12 cellular contexts compared by ENCODE assay signal in the genomic region with DNA sequence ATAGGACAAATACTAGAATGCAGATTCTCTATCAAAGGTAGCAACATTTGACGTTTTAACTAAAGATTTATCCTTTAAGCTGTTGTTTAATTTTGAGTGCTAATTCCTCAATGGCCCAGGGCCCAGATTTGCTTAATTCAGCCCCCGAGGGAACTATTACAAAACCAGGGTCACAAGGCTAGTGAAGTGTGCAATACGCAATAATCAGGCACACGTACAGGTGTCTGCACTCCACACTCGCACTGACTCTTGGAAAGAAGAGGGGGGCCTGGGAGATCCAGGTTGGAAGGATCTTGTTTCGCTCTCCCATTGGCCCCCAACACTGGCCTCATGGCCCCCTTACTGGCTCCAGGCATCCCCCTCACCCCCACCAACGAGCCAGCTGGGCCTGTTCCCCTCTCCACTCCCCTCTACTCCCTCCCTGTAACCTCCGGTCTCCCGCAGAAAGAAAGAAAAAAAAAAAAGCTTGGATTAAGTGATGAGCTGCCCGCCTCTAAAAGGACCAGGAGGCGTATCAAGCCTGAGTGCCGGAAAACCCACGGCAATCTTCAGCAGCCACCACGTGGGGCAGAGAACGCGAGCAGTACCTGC. TPM values are rescaled to one million over a fixed set of nuclear protein-coding genes. Genes with fewer than 3 reads are reported as not detected.
A peak's percentile ranks its signal among the peaks of the same experiment; 100 is the strongest.
DNase-seq lines count a peak whose midpoint lies in the region; ATAC-seq and TF ChIP-seq lines count a peak whose summit lies in the region.
"Had no signal": no experiment of that assay in that cellular context is flagged by ENCODE, and none has a peak within 500 bp of the region (broad histone marks: within the 10 kb centered on the region; RNA-seq: fewer than 3 reads in every experiment).

No MANE protein-coding gene starts in this region.

- no peak for TF ChIP-seq POLR2A in esophagus muscularis mucosa (IDR thresholded peaks at IDR 0.05; ENCODE audit: low read depth)

- peak overlapping the region; percentile 61 for H3K4me3 Mint-ChIP-seq in neural crest cell
- H3K4me3 Mint-ChIP-seq in activated naive CD8-positive, alpha-beta T cell treated with anti-CD3 and anti-CD28 coated beads, Interleukin-2, amount 50 U/mL, for 24 hours, result no peak overlapping the region
- H3K4me3 Mint-ChIP-seq: activated naive CD4-positive, alpha-beta T cell treated with anti-CD3 and anti-CD28 coated beads for 36 hours had no signal

- no peaks in the 10 kb centered on the region for H3K36me3 ChIP-seq in esophagus muscularis mucosa
- H3K36me3 ChIP-seq: tibial artery had no signal

- no peaks in the 10 kb centered on the region for H3K9me3 Mint-ChIP-seq in neural crest cell
- no peaks in the 10 kb centered on the region for H3K9me3 Mint-ChIP-seq in activated naive CD8-positive, alpha-beta T cell treated with anti-CD3 and anti-CD28 coated beads, Interleukin-2, amount 50 U/mL, for 24 hours
- H3K9me3 Mint-ChIP-seq: activated naive CD4-positive, alpha-beta T cell treated with anti-CD3 and anti-CD28 coated beads for 36 hours had no signal

- H3K9me3 ChIP-seq in esophagus muscularis mucosa, result no peaks in the 10 kb centered on the region
- H3K9me3 ChIP-seq: tibial artery had no signal

- peaks cover 11 to 28% (median 21%) of the 10 kb centered on the region in 4 donors for H3K4me1 ChIP-seq in esophagus muscularis mucosa

- TF ChIP-seq CTCF in esophagus muscularis mucosa (IDR thresholded peaks at IDR 0.05) (no peak), neural crest cell (conservative IDR thresholded peaks at IDR 0.05) (no peak)

- H3K27me3 ChIP-seq in esophagus muscularis mucosa, result peaks cover 0 to 88% (median 37%) of the 10 kb centered on the region in 4 donors

- peak overlapping the region; percentile 33 to 49 (median 39) for H3K4me3 ChIP-seq in esophagus muscularis mucosa
- H3K4me3 ChIP-seq: tibial artery had no signal

- DNase-seq in GM03348 (ENCODE audit: low spot score) (peak; percentile 10), NCI-H524 (lab: John Stamatoyannopoulos, UW) (peak; percentile 53 to 76), esophagus muscularis mucosa (ENCODE audit: extremely low spot score) (no peak), neural crest cell (ENCODE audit: low read depth, low spot score) (no peak), NAMALWA (ENCODE audit: low spot score) (no peak), SIG-M5 treated with dmso at 0.1 percent for 504 hours (lab: John Stamatoyannopoulos, UW; ENCODE audit: unreplicated experiment) (no peak)
- DNase-seq in activated naive CD8-positive, alpha-beta T cell treated with anti-CD3 and anti-CD28 coated beads, Interleukin-2, amount 50 U/mL, for 24 hours, result no peak
- DNase-seq: activated CD4-positive, alpha-beta T cell treated with anti-CD3 and anti-CD28 coated beads, Interleukin-2, amount 50 U/mL, for 1 hour; activated naive CD4-positive, alpha-beta T cell treated with anti-CD3 and anti-CD28 coated beads for 36 hours; effector CD4-positive, alpha-beta T cell; tibial artery had no signal

- 25% methylated on average over 13 of the region's 16 CpGs for WGBS in esophagus muscularis mucosa

- no peak overlapping the region for H3K27ac Mint-ChIP-seq in neural crest cell (ENCODE audit: unreplicated experiment)
- no peak overlapping the region for H3K27ac Mint-ChIP-seq in activated naive CD8-positive, alpha-beta T cell treated with anti-CD3 and anti-CD28 coated beads, Interleukin-2, amount 50 U/mL, for 24 hours
- H3K27ac Mint-ChIP-seq: activated naive CD4-positive, alpha-beta T cell treated with anti-CD3 and anti-CD28 coated beads for 36 hours had no signal

- H3K4me1 Mint-ChIP-seq in neural crest cell, result peaks cover 14% of the 10 kb centered on the region
- H3K4me1 Mint-ChIP-seq in activated naive CD8-positive, alpha-beta T cell treated with anti-CD3 and anti-CD28 coated beads, Interleukin-2, amount 50 U/mL, for 24 hours, result no peaks in the 10 kb centered on the region

- no peaks in the 10 kb centered on the region for H3K36me3 Mint-ChIP-seq in neural crest cell (ENCODE audit: low read depth)
- no peaks in the 10 kb centered on the region for H3K36me3 Mint-ChIP-seq in activated naive CD8-positive, alpha-beta T cell treated with anti-CD3 and anti-CD28 coated beads, Interleukin-2, amount 50 U/mL, for 24 hours (ENCODE audit: low read depth)

- intact Hi-C loops in esophagus muscularis mucosa (cut with DNase I), result no loop called here

- TF ChIP-seq EP300 in esophagus muscularis mucosa (IDR thresholded peaks at IDR 0.05), result no peak

- H3K27ac ChIP-seq in esophagus muscularis mucosa (replicated peaks in 1 of 4), result no peak overlapping the region
- H3K27ac ChIP-seq: tibial artery had no signal

- no peak for ATAC-seq in activated naive CD8-positive, alpha-beta T cell treated with anti-CD3 and anti-CD28 coated beads, Interleukin-2, amount 50 U/mL, for 24 hours
- no peak for ATAC-seq in GM19455 (IDR thresholded peaks at IDR 0.05; ENCODE audit: unreplicated experiment)

- H3K27me3 Mint-ChIP-seq in neural crest cell (ENCODE audit: low read depth), result peaks cover 39% of the 10 kb centered on the region
- peaks cover 42% of the 10 kb centered on the region for H3K27me3 Mint-ChIP-seq in activated naive CD8-positive, alpha-beta T cell treated with anti-CD3 and anti-CD28 coated beads, Interleukin-2, amount 50 U/mL, for 24 hours

RNA-seq across cellular contexts. Expression of a gene that starts 2.2 kb away (rescaled TPM):
- total RNA-seq in esophagus muscularis mucosa (1 to 10 TPM; 1.7 to 6.5 (median 3.1) TPM), neural crest cell (0.64 and 0.82 TPM in 2 replicates)
- total RNA-seq: activated naive CD4-positive, alpha-beta T cell treated with anti-CD3 and anti-CD28 coated beads for 36 hours had no signal

Comparison
In these comparisons a context has a peak if more than half of its experiments do, and no peak if none do; other contexts are left out.
1. DNase-seq: peak in GM03348 (single experiment) and NCI-H524 (2 of 2); none in esophagus muscularis mucosa (single experiment), neural crest cell (single experiment), NAMALWA (single experiment), activated naive CD8-positive, alpha-beta T cell treated with anti-CD3 and anti-CD28 coated beads, Interleukin-2, amount 50 U/mL, for 24 hours (single experiment) and SIG-M5 treated with dmso at 0.1 percent for 504 hours (single experiment).